11 cellular contexts compared by ENCODE assay signal in genomic region chr1:215421772-215422171, GRCh38.
"Had no signal": no experiment of that assay in that cellular context is flagged by ENCODE, and none has a peak within 500 bp of the region (broad histone marks: within the 10 kb centered on the region; RNA-seq: fewer than 3 reads in every experiment).

No MANE protein-coding gene starts in this region.

- DNase-seq: activated CD4-positive, alpha-beta T cell treated with anti-CD3 and anti-CD28 coated beads, Interleukin-2, amount 50 U/mL, for 48 hours; activated CD4-positive, CD25-positive, alpha-beta regulatory T cell treated with anti-CD3 and anti-CD28 coated beads, Interleukin-2, amount 50 U/mL, for 72 hours; activated naive CD8-positive, alpha-beta T cell treated with anti-CD3 and anti-CD28 coated beads, Interleukin-2, amount 10 ng/mL, durations not matched to agents 7 days and 5 days; activated T-cell treated with anti-CD3 and anti-CD28 coated beads, Interleukin-2, amount 50 U/mL, for 72 hours; anterior cingulate cortex; esophagus squamous epithelium; ovary; stimulated activated CD4-positive, alpha-beta T cell treated with anti-CD3 and anti-CD28 coated beads, Interleukin-15, amount 100 ng/mL, for 24 hours; T-helper 2 cell; transverse colon had no signal

- ATAC-seq: activated T-cell treated with anti-CD3 and anti-CD28 coated beads, Interleukin-2, amount 50 U/mL, for 72 hours; gastroesophageal sphincter had no signal
